In genomic region chr2:193584001-193584400, GRCh38 we compare ENCODE assay signal across 10 cellular contexts.
DNase-seq lines count a peak whose midpoint lies in the region; ATAC-seq lines count a peak whose summit lies in the region.
"Had no signal": no experiment of that assay in that cellular context is flagged by ENCODE, and none has a peak within 500 bp of the region (broad histone marks: within the 10 kb centered on the region; RNA-seq: fewer than 3 reads in every experiment).

No MANE protein-coding gene starts in this region.

- DNase-seq in D341Med (ENCODE audit: low spot score) (peak; percentile 64), SK-N-DZ (ENCODE audit: low spot score) (peak; percentile 42), islet precursor cell (peak; percentile 80), OCI-M2 (lab: John Stamatoyannopoulos, UW; ENCODE audit: unreplicated experiment) (no peak)
- DNase-seq in activated CD4-positive, alpha-beta T cell treated with anti-CD3 and anti-CD28 coated beads for 1 hour, result no peak
- DNase-seq: NCI-H1694 treated with DMSO at 0.1 percent for 48 hours; stimulated activated CD4-positive, alpha-beta T cell treated with anti-CD3 and anti-CD28 coated beads, Interleukin-1b, Interleukin-23, amount 100 ng/mL, for 48 hours had no signal

- ATAC-seq in HG03095 (IDR thresholded peaks at IDR 0.05; ENCODE audit: unreplicated experiment), result peak; percentile 15
- ATAC-seq in HG03460 (IDR thresholded peaks at IDR 0.05; ENCODE audit: unreplicated experiment), result no peak
- ATAC-seq in GM19023 (IDR thresholded peaks at IDR 0.05; ENCODE audit: unreplicated experiment), result no peak

Comparison
In these comparisons a context has a peak if more than half of its experiments do, and no peak if none do; other contexts are left out.
1. DNase-seq: peak in D341Med (single experiment), SK-N-DZ (single experiment) and islet precursor cell (single experiment); none in activated CD4-positive, alpha-beta T cell treated with anti-CD3 and anti-CD28 coated beads for 1 hour (single experiment) and OCI-M2 (single experiment).